In the genomic region with DNA sequence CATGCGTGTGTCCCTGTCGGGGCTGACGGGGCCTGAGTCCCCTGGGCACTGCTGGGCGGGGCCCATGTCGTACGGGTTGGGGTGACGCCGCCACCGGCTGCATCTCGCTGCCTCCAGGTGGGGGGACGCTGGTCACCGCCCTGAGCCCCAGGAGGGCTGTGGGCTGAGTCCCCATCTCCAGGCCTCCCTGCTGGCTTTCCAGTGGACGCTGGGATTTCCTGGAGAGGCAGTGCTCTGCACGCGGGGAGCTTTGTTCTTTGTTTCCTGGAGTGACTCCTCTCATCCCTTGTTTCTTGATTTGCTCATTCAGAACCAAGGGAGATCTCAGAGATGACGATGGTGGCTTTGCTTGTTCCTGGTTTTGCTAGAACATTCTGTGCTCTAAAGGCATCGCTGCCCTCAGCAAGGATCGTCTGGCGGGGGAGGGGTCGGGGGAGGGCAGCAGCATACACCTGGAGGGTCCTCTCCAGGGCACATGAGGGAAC, we compare ENCODE assay signal across 9 cellular contexts. TPM values are rescaled to one million over a fixed set of nuclear protein-coding genes. Genes with fewer than 3 reads are reported as not detected.
DNase-seq lines count a peak whose midpoint lies in the region; ATAC-seq and TF ChIP-seq lines count a peak whose summit lies in the region.
"Had no signal": no experiment of that assay in that cellular context is flagged by ENCODE, and none has a peak within 500 bp of the region (broad histone marks: within the 10 kb centered on the region; RNA-seq: fewer than 3 reads in every experiment).

No MANE protein-coding gene starts in this region.

- H3K9me2 ChIP-seq in hepatocyte (replicated peaks; ENCODE audit: insufficient read depth): no peaks in the 10 kb centered on the region

- H4K20me1 ChIP-seq in hepatocyte (ENCODE audit: insufficient read depth, poor library complexity, severe bottlenecking): no peaks in the 10 kb centered on the region

- H3K36me3 Mint-ChIP-seq in T-helper 17 cell (ENCODE audit: low read depth): peaks cover 7% of the 10 kb centered on the region

- TF ChIP-seq CTCF in GM20000 (IDR thresholded peaks at IDR 0.05; ENCODE audit: extremely low read depth, missing control alignments) (no peak), hepatocyte (IDR thresholded peaks at IDR 0.05; ENCODE audit: poor library complexity) (no peak), spleen (IDR thresholded peaks at IDR 0.05 in 8 of 11, conservative IDR thresholded peaks at IDR 0.05 in 3 of 11) (no peak)

- H3K79me2 ChIP-seq in hepatocyte: peaks cover 60% of the 10 kb centered on the region

- H2AFZ ChIP-seq in hepatocyte: no peak overlapping the region

- WGBS in hepatocyte (ENCODE audit: low lambda C conversion rate, missing lambda C conversion rate): 76% methylated on average over 20 of the region's 20 CpGs
- 36 to 64% (median 54%) methylated on average over 20 of the region's 20 CpGs for WGBS in spleen, 5 donors

- DNase-seq in GM20000 (ENCODE audit: low spot score) (peak; percentile 36), T-helper 17 cell (no peak), hepatocyte (ENCODE audit: low spot score) (peak; percentile 50), spleen (peak; percentile 90), NCI-H748 treated with DMSO at 0.1 percent for 48 hours (lab: John Stamatoyannopoulos, UW) (no peak), germinal center (ENCODE audit: low spot score) (no peak)
- DNase-seq in stimulated activated naive CD4-positive, alpha-beta T cell (lab: John Stamatoyannopoulos, UW): no peak
- DNase-seq: activated T-cell treated with anti-CD3 and anti-CD28 coated beads, Interleukin-2, amount 50 U/mL, for 48 hours had no signal

- H3K9me3 ChIP-seq in T-helper 17 cell (ENCODE audit: control insufficient read depth, low read length, poor library complexity, severe bottlenecking): no peaks in the 10 kb centered on the region
- no peaks in the 10 kb centered on the region for H3K9me3 ChIP-seq in hepatocyte (ENCODE audit: low read depth)
- H3K9me3 ChIP-seq in spleen: no peaks in the 10 kb centered on the region

- H3K27ac Mint-ChIP-seq in T-helper 17 cell: no peak overlapping the region

- H3K4me3 ChIP-seq in hepatocyte: no peak overlapping the region
- peak overlapping the region in 1 of 8 donors; percentile 19 for H3K4me3 ChIP-seq in spleen

- peaks cover 19% of the 10 kb centered on the region for H3K4me1 Mint-ChIP-seq in T-helper 17 cell

- intact Hi-C loops in spleen (cut with DNase I; ENCODE audit: low total_unique reads): no loop called here

- H3K4me1 ChIP-seq in hepatocyte (ENCODE audit: insufficient read depth) (peaks cover 75% of the 10 kb centered on the region), spleen (peaks cover 64 to 100% (median 90%) of the 10 kb centered on the region in 6 donors)

- H3K4me2 ChIP-seq in hepatocyte: peak overlapping the region; percentile 43

- no peaks in the 10 kb centered on the region for H3K36me3 ChIP-seq in hepatocyte (replicated peaks; ENCODE audit: insufficient read depth, low read depth)
- peaks cover 0 to 40% (median 0%) of the 10 kb centered on the region in 6 donors for H3K36me3 ChIP-seq in spleen

- H3K4me3 Mint-ChIP-seq in T-helper 17 cell: no peak overlapping the region

- no peaks in the 10 kb centered on the region for H3K27me3 Mint-ChIP-seq in T-helper 17 cell

- TF ChIP-seq POLR2A in spleen (IDR thresholded peaks at IDR 0.05): no peak

- H3K27ac ChIP-seq in hepatocyte: peak overlapping the region; percentile 99
- peak overlapping the region; percentile 61 to 99 (median 94) for H3K27ac ChIP-seq in spleen

- ATAC-seq in T-helper 17 cell (peak; percentile 32), GM18502 (IDR thresholded peaks at IDR 0.05; ENCODE audit: poor library complexity, unreplicated experiment) (no peak)

- H3K27me3 ChIP-seq in hepatocyte: no peaks in the 10 kb centered on the region
- H3K27me3 ChIP-seq in spleen (replicated peaks in 1 of 7): no peaks in the 10 kb centered on the region

RNA-seq across cellular contexts. Expression of gene PWWP2B, which starts 21.0 kb away (rescaled TPM):
- total RNA-seq in T-helper 17 cell (10 to 100 TPM; 15.7 to 16.7 TPM), hepatocyte (15.1 and 18.0 TPM in 2 replicates), spleen (10 to 100 TPM; 24.8 to 41.7 (median 28.1) TPM)
- polyA plus RNA-seq in hepatocyte (10.7 and 12.7 TPM in 2 replicates), spleen (10 to 100 TPM; 22.5 to 50.0 (median 27.8) TPM)

Comparison
In these comparisons a context has a peak if more than half of its experiments do, and no peak if none do; other contexts are left out.
1. DNase-seq: peak in GM20000 (single experiment), hepatocyte (single experiment) and spleen (single experiment); none in T-helper 17 cell (0 of 3), stimulated activated naive CD4-positive, alpha-beta T cell (0 of 6), NCI-H748 treated with DMSO at 0.1 percent for 48 hours (single experiment) and germinal center (single experiment).